ENCODE assay signal across 15 cellular contexts in the genomic region with DNA sequence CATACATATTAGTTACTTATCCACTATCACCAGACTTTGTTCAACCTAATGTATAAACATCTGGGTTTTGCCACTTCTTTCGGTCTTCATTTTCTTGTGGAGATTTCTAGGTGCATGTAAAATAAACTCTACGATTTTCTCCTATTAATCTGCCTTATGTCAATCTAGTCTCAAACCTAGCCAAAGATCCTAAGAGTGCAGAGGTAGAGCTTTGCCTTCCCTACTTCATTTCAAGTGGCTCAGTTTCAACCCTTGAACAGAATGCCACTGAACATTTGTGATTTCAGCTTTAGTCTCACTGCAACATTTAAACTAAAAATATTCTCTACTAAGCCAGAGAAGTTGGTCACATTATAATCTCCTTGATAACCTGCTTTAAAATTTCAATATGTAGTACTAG.
DNase-seq lines count a peak whose midpoint lies in the region; ATAC-seq and TF ChIP-seq lines count a peak whose summit lies in the region.
"Had no signal": no experiment of that assay in that cellular context is flagged by ENCODE, and none has a peak within 500 bp of the region (broad histone marks: within the 10 kb centered on the region; RNA-seq: fewer than 3 reads in every experiment).

No MANE protein-coding gene starts in this region.

- H2AFZ ChIP-seq in smooth muscle cell (ENCODE audit: low read depth): no peak overlapping the region

- no peak for ATAC-seq in HG03442 (IDR thresholded peaks at IDR 0.05; ENCODE audit: unreplicated experiment)
- ATAC-seq in GM21360 (IDR thresholded peaks at IDR 0.05; ENCODE audit: unreplicated experiment): no peak

- CTCF ChIA-PET in HEK293 (lab: Yijun Ruan, JAX): interaction anchor here (0.6 to 2.1 kb wide), 4 partner anchors 10 to 573 kb away, joined by 3 to 6 read pairs (median 3); no protein-coding TSS in a partner anchor

- H4K20me1 ChIP-seq in smooth muscle cell (ENCODE audit: low read depth): peaks cover 2% of the 10 kb centered on the region

- H3K4me2 ChIP-seq in smooth muscle cell: peak overlapping the region; percentile 58

- H3K4me1 ChIP-seq in HEK293 (ENCODE audit: control insufficient read depth, insufficient read depth, low read length) (peaks cover 33% of the 10 kb centered on the region), smooth muscle cell (ENCODE audit: low read depth) (peaks cover 10% of the 10 kb centered on the region)

- POLR2A ChIA-PET in HEK293 (lab: Yijun Ruan, JAX): interaction anchor here (0.7 to 0.8 kb wide), 2 partner anchors 24 to 92 kb away, joined by 3 read pairs; no protein-coding TSS in a partner anchor

- H3F3A ChIP-seq in smooth muscle cell (ENCODE audit: low read depth): no peaks in the 10 kb centered on the region

- H3K27me3 ChIP-seq in layer of hippocampus (ENCODE audit: control insufficient read depth, insufficient read depth, low read length): no peaks in the 10 kb centered on the region
- no peaks in the 10 kb centered on the region for H3K27me3 ChIP-seq in smooth muscle cell (ENCODE audit: low read depth)

- 83% methylated on average over 2 of the region's 2 CpGs for WGBS in smooth muscle cell (ENCODE audit: low lambda C conversion rate)

- H3K36me3 ChIP-seq in HEK293 (ENCODE audit: control insufficient read depth in 2 of 2, insufficient read depth in 1 of 2, low read length in 2 of 2) (no peaks in the 10 kb centered on the region), smooth muscle cell (ENCODE audit: low read depth) (no peaks in the 10 kb centered on the region)

- DNase-seq in smooth muscle cell (lab: John Stamatoyannopoulos, UW; ENCODE audit: unreplicated experiment) (no peak), NCI-H2171 treated with DMSO at 0.1 percent for 48 hours (lab: John Stamatoyannopoulos, UW) (no peak), ecto neural progenitor cell (ENCODE audit: low spot score) (no peak)
- DNase-seq: DMS 273 treated with DMSO at 0.1 percent for 48 hours; NCI-H187 treated with DMSO at 0.1 percent for 48 hours; NCI-H2171; NK-92 treated with Interleukin-12 subunit alpha and Interleukin-12 subunit beta, amount 100 ng/mL, for 24 hours; SHP77 had no signal

- H3K9me3 ChIP-seq in HEK293 (ENCODE audit: control insufficient read depth, insufficient read depth, low read depth, low read length) (no peaks in the 10 kb centered on the region), smooth muscle cell (replicated peaks; ENCODE audit: low read depth) (no peaks in the 10 kb centered on the region)

- no peak for TF ChIP-seq CTCF in HEK293 (tag by site-specific recombination; IDR thresholded peaks at IDR 0.05)
- TF ChIP-seq CTCF in smooth muscle cell (IDR thresholded peaks at IDR 0.05; ENCODE audit: borderline replicate concordance, insufficient read depth, poor library complexity, severe bottlenecking): no peak

- H3K27ac ChIP-seq in HEK293 (ENCODE audit: extremely low read depth, low read depth, low read length) (peak overlapping the region; percentile 9; the same call in 1 of the 2 replicates), angular gyrus (ENCODE audit: low read depth, low read length) (peak overlapping the region; percentile 91), layer of hippocampus (ENCODE audit: low read depth, low read length) (peak overlapping the region; percentile 72), smooth muscle cell (ENCODE audit: low read depth) (peak overlapping the region; percentile 81)
- H3K27ac ChIP-seq: C4-2B, HL-60 had no signal

- H3K79me2 ChIP-seq in smooth muscle cell (ENCODE audit: low read depth): peaks cover 2% of the 10 kb centered on the region

- H3K9ac ChIP-seq in smooth muscle cell (ENCODE audit: low read depth): no peak overlapping the region

- H3K4me3 ChIP-seq in HEK293 (ENCODE audit: low read depth, low read length): no peak overlapping the region
- no peak overlapping the region for H3K4me3 ChIP-seq in smooth muscle cell

TF ChIP-seq in HEK293, 187 proteins besides CTCF, POLR2A, EP300 and RAD21:
- TF ChIP-seq ZNF624 (tag by site-specific recombination; IDR thresholded peaks at IDR 0.05): no peak
- TF ChIP-seq, protein P1, sequence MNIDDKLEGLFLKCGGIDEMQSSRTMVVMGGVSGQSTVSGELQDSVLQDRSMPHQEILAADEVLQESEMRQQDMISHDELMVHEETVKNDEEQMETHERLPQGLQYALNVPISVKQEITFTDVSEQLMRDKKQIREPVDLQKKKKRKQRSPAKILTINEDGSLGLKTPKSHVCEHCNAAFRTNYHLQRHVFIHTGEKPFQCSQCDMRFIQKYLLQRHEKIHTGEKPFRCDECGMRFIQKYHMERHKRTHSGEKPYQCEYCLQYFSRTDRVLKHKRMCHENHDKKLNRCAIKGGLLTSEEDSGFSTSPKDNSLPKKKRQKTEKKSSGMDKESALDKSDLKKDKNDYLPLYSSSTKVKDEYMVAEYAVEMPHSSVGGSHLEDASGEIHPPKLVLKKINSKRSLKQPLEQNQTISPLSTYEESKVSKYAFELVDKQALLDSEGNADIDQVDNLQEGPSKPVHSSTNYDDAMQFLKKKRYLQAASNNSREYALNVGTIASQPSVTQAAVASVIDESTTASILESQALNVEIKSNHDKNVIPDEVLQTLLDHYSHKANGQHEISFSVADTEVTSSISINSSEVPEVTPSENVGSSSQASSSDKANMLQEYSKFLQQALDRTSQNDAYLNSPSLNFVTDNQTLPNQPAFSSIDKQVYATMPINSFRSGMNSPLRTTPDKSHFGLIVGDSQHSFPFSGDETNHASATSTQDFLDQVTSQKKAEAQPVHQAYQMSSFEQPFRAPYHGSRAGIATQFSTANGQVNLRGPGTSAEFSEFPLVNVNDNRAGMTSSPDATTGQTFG (tag by site-specific recombination; IDR thresholded peaks at IDR 0.05; ENCODE audit: borderline replicate concordance): no peak
- TF ChIP-seq EGR2 (tag by site-specific recombination; IDR thresholded peaks at IDR 0.05; ENCODE audit: low read depth): no peak
- TF ChIP-seq, protein P2, sequence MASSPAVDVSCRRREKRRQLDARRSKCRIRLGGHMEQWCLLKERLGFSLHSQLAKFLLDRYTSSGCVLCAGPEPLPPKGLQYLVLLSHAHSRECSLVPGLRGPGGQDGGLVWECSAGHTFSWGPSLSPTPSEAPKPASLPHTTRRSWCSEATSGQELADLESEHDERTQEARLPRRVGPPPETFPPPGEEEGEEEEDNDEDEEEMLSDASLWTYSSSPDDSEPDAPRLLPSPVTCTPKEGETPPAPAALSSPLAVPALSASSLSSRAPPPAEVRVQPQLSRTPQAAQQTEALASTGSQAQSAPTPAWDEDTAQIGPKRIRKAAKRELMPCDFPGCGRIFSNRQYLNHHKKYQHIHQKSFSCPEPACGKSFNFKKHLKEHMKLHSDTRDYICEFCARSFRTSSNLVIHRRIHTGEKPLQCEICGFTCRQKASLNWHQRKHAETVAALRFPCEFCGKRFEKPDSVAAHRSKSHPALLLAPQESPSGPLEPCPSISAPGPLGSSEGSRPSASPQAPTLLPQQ (tag by site-specific recombination; IDR thresholded peaks at IDR 0.05): no peak

Comparison
In these comparisons a context has a peak if more than half of its experiments do, and no peak if none do; other contexts are left out.
1. H3K27ac ChIP-seq: peak in every context shown above with its lines; median percentile 91 in angular gyrus; 81 in smooth muscle cell; 72 in layer of hippocampus; 9 in HEK293.